8 cellular contexts compared by ENCODE assay signal in genomic region chr2:158953926-158954763, GRCh38. TPM values are rescaled to one million over a fixed set of nuclear protein-coding genes. Genes with fewer than 3 reads are reported as not detected.
DNase-seq lines count a peak whose midpoint lies in the region; ATAC-seq and TF ChIP-seq lines count a peak whose summit lies in the region.

No MANE protein-coding gene starts in this region.

- DNase-seq in NCI-H2029 treated with DMSO at 0.1 percent for 48 hours (lab: John Stamatoyannopoulos, UW) (peak; percentile 72), retinal pigment epithelial cell (ENCODE audit: low read depth) (peak; percentile 55), DMS114 treated with DMSO at 0.1 percent for 48 hours (lab: John Stamatoyannopoulos, UW; ENCODE audit: unreplicated experiment) (no peak)
- peak; percentile 68 for DNase-seq in activated CD4-positive, alpha-beta T cell treated with anti-CD3 and anti-CD28 coated beads for 48 hours

- no peaks in the 10 kb centered on the region for H3K36me3 ChIP-seq in gastroesophageal sphincter

- ATAC-seq in GM21737 (IDR thresholded peaks at IDR 0.05; ENCODE audit: unreplicated experiment) (peak; percentile 64), gastroesophageal sphincter (peak; percentile 86), HG03565 (IDR thresholded peaks at IDR 0.05; ENCODE audit: unreplicated experiment) (no peak)

- peak overlapping the region; percentile 58 for H3K27ac ChIP-seq in C4-2B
- peak overlapping the region; percentile 53 to 74 (median 62) for H3K27ac ChIP-seq in gastroesophageal sphincter

- H3K27me3 ChIP-seq in gastroesophageal sphincter, result no peaks in the 10 kb centered on the region

- 5% methylated on average over 5 of the region's 5 CpGs for WGBS in gastroesophageal sphincter (ENCODE audit: low coverage in 1 of 2), 2 donors

- no peaks in the 10 kb centered on the region for H3K9me3 ChIP-seq in gastroesophageal sphincter

- TF ChIP-seq POLR2A in gastroesophageal sphincter (IDR thresholded peaks at IDR 0.05), result no peak

- TF ChIP-seq CTCF in C4-2B (conservative IDR thresholded peaks at IDR 0.05) (no peak), gastroesophageal sphincter (IDR thresholded peaks at IDR 0.05) (no peak), retinal pigment epithelial cell (conservative IDR thresholded peaks at IDR 0.05; ENCODE audit: low read depth, low read length) (no peak)

- peaks cover 3 to 27% (median 9%) of the 10 kb centered on the region in 3 donors for H3K4me1 ChIP-seq in gastroesophageal sphincter

- H3K4me3 ChIP-seq in gastroesophageal sphincter (no peak overlapping the region), retinal pigment epithelial cell (ENCODE audit: low read length) (no peak overlapping the region)

- TF ChIP-seq EP300 in gastroesophageal sphincter (IDR thresholded peaks at IDR 0.05), result no peak

RNA-seq across cellular contexts. Expression of gene TANC1, which starts 14.3 kb away (rescaled TPM):
- 10 to 100 TPM; 37.4 to 66.5 (median 46.0) TPM for total RNA-seq in gastroesophageal sphincter
